8 cellular contexts compared by ENCODE assay signal in the genomic region with DNA sequence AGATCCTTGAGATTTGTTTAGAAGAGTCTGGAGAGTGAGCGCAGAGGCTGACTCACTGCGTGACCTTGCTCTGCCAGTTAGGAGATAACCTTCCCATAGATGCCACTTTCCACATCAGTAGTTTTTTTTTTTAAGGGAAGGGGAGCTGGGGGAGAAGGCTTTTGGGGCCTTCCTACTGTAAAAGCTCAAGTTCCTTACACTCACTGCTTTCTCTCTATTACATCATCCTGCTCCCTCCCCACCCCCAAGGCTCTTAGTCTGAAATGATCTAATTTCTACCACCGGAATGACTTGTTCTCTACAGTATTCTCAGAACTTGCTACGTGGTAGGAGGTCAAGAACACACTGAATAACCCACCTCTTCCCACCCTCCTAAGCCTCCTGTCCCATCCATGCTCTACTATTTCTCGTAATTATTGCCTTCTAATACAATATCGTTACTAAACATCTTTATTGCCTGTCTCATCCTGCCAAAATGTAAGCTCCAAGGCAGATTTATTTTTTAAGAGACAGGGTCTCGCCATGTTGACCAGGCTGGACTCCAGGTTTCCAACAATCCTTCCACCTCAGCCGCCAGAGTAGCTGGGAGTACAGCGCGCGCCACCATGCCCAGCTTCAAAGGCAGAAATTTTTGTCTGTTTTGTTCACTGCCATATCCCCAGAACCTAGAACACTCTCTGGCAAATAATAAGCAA. TPM values are rescaled to one million over a fixed set of nuclear protein-coding genes. Genes with fewer than 3 reads are reported as not detected.
A peak's percentile ranks its signal among the peaks of the same experiment; 100 is the strongest.
DNase-seq lines count a peak whose midpoint lies in the region; ATAC-seq and TF ChIP-seq lines count a peak whose summit lies in the region.

No MANE protein-coding gene starts in this region.

- TF ChIP-seq CTCF in WI38 (IDR thresholded peaks at IDR 0.05; ENCODE audit: low read depth, low read length), result no peak

- peak overlapping the region; percentile 93 for H3K4me2 ChIP-seq in trophoblast cell (ENCODE audit: low read length)

- H3K14ac ChIP-seq in trophoblast cell (ENCODE audit: low read length), result peak overlapping the region; percentile 11

- H3K4me3 ChIP-seq in HUES6 (ENCODE audit: low read depth, low read length), result peak overlapping the region; percentile 79
- H3K4me3 ChIP-seq in WI38 (ENCODE audit: low read depth, low read length), result peak overlapping the region; percentile 97
- peak overlapping the region; percentile 97 for H3K4me3 ChIP-seq in trophoblast cell (ENCODE audit: low read depth, low read length)

- H3K9ac ChIP-seq in HUES6 (ENCODE audit: low read length) (peak overlapping the region; percentile 93), trophoblast cell (ENCODE audit: low read length) (no peak overlapping the region)

- H3K23ac ChIP-seq in trophoblast cell (ENCODE audit: low read length), result no peak overlapping the region

- DNase-seq in COLO829 (ENCODE audit: low spot score) (peak; percentile 42), trophoblast cell (peak; percentile 20 to 41), NCI-H526 (lab: John Stamatoyannopoulos, UW) (no peak)

- H2BK5ac ChIP-seq in trophoblast cell (ENCODE audit: low read depth, low read length, poor library complexity), result no peak overlapping the region

- no peak overlapping the region for H4K12ac ChIP-seq in trophoblast cell (ENCODE audit: low read depth, low read length)

- H3K4me1 ChIP-seq in HUES6 (ENCODE audit: control insufficient read depth, insufficient read depth, low read length), result peaks cover 7% of the 10 kb centered on the region; the same call in 1 of the 2 replicates
- peaks cover 0 to 7% of the 10 kb centered on the region in 2 experiments for H3K4me1 ChIP-seq in trophoblast cell (ENCODE audit: control insufficient read depth in 1 of 2, insufficient read depth in 2 of 2, low read length in 2 of 2)

- H3K27ac ChIP-seq in HUES6 (ENCODE audit: low read depth, low read length), result peak overlapping the region; percentile 95
- H3K27ac ChIP-seq in trophoblast cell (ENCODE audit: low read depth, low read length), result peak overlapping the region; percentile 45

- no peaks in the 10 kb centered on the region for H3K27me3 ChIP-seq in HUES6 (ENCODE audit: control insufficient read depth, insufficient read depth, low read length)
- no peaks in the 10 kb centered on the region for H3K27me3 ChIP-seq in trophoblast cell (ENCODE audit: insufficient read depth, low read length)

- H2AK5ac ChIP-seq in trophoblast cell (ENCODE audit: low read length), result no peak overlapping the region

- no peak overlapping the region for H4K8ac ChIP-seq in trophoblast cell (ENCODE audit: low read depth, low read length)

- ATAC-seq in esophagus mucosa (peak; percentile 4), GM18498 (IDR thresholded peaks at IDR 0.05; ENCODE audit: unreplicated experiment) (no peak), GM18868 (IDR thresholded peaks at IDR 0.05; ENCODE audit: unreplicated experiment) (no peak)

- no peak overlapping the region for H2AFZ ChIP-seq in trophoblast cell (ENCODE audit: insufficient read depth, low read length, poor library complexity)

- H3K9me3 ChIP-seq in HUES6 (ENCODE audit: control insufficient read depth, insufficient read depth, low read depth, low read length) (no peaks in the 10 kb centered on the region), trophoblast cell (ENCODE audit: insufficient read depth, low read depth, low read length) (no peaks in the 10 kb centered on the region)

- H3K36me3 ChIP-seq in HUES6 (ENCODE audit: control insufficient read depth, insufficient read depth, low read length) (peaks cover 23% of the 10 kb centered on the region), trophoblast cell (ENCODE audit: control insufficient read depth in 1 of 2, insufficient read depth in 2 of 2, low read length in 2 of 2) (peaks cover 8 to 9% of the 10 kb centered on the region in 2 experiments)

- H3K18ac ChIP-seq in trophoblast cell (ENCODE audit: low read length), result no peak overlapping the region

- WGBS in trophoblast cell (ENCODE audit: extremely low coverage, insufficient coverage, insufficient read length), result no CpG with 5 or more reads among the region's 11 CpGs

- peaks cover 9% of the 10 kb centered on the region for H3K79me1 ChIP-seq in trophoblast cell (ENCODE audit: low read length)

- H4K91ac ChIP-seq in trophoblast cell (ENCODE audit: low read depth, low read length), result no peak overlapping the region

- H3K79me2 ChIP-seq in trophoblast cell (ENCODE audit: control insufficient read depth, insufficient read depth, low read length, poor library complexity), result peaks cover 20% of the 10 kb centered on the region

- no peak overlapping the region for H2BK12ac ChIP-seq in trophoblast cell (ENCODE audit: low read length)

- H3K4ac ChIP-seq in trophoblast cell (ENCODE audit: low read depth, low read length), result peak overlapping the region; percentile 87

- H2BK120ac ChIP-seq in trophoblast cell (ENCODE audit: insufficient read depth, low read length, poor library complexity), result peak overlapping the region; percentile 43

RNA-seq across cellular contexts. Expression of a gene that starts 1.2 kb away (rescaled TPM):
- 47.1 TPM for total RNA-seq in esophagus mucosa
- polyA plus RNA-seq in trophoblast cell (2013), result 37.6 and 38.8 TPM in 2 replicates

RNA-seq across cellular contexts. Expression of a gene that starts 1.7 kb away (rescaled TPM):
- not detected for total RNA-seq in esophagus mucosa
- 0.11 and 0.19 TPM in 2 replicates for polyA plus RNA-seq in trophoblast cell (2013)

RNA-seq across cellular contexts. Expression of a gene that starts 28.6 kb away (rescaled TPM):
- 1,080 TPM for total RNA-seq in esophagus mucosa
- 1,527 and 1,530 TPM in 2 replicates for polyA plus RNA-seq in trophoblast cell (2013)

RNA-seq across cellular contexts. Expression of a gene that starts 37.9 kb away (rescaled TPM):
- 1.1 TPM for total RNA-seq in esophagus mucosa
- polyA plus RNA-seq in trophoblast cell (2013), result 8.4 and 8.7 TPM in 2 replicates

RNA-seq across cellular contexts. Expression of a gene that starts 38.4 kb away (rescaled TPM):
- 59.1 TPM for total RNA-seq in esophagus mucosa
- polyA plus RNA-seq in trophoblast cell (2013), result 31.3 and 32.4 TPM in 2 replicates

Comparison
In these comparisons a context has a peak if more than half of its experiments do, and no peak if none do; other contexts are left out.
1. DNase-seq: peak in COLO829 (single experiment) and trophoblast cell (2 of 2); none in NCI-H526 (0 of 2).
2. Peak in every context shown above with its lines, with median percentiles within 50 percentile points of each other: H3K4me3 ChIP-seq.